Comparison of ENCODE assay signal across 14 cellular contexts in genomic region chrX:40671126-40671525, GRCh38. TPM values are rescaled to one million over a fixed set of nuclear protein-coding genes. Genes with fewer than 3 reads are reported as not detected.
"Had no signal": no experiment of that assay in that cellular context is flagged by ENCODE, and none has a peak within 500 bp of the region (broad histone marks: within the 10 kb centered on the region; RNA-seq: fewer than 3 reads in every experiment).

No MANE protein-coding gene starts in this region.

- H3K27me3 ChIP-seq: ascending aorta, ovary, upper lobe of left lung had no signal

- ATAC-seq: activated T-cell treated with anti-CD3 and anti-CD28 coated beads, Interleukin-2, amount 50 U/mL, for 72 hours had no signal

- H3K4me3 ChIP-seq: ascending aorta, coronary artery, ovary, upper lobe of left lung had no signal

- DNase-seq: activated CD4-positive, alpha-beta memory T cell treated with anti-CD3 and anti-CD28 coated beads for 36 hours; activated CD4-positive, alpha-beta T cell treated with anti-CD3 and anti-CD28 coated beads for 1 hour; activated gamma-delta T cell treated with Interleukin-2 at 50 U/mL for 16 hours; activated naive CD8-positive, alpha-beta T cell treated with anti-CD3 and anti-CD28 coated beads, Interleukin-2, amount 10 ng/mL, durations not matched to agents 7 days and 5 days; activated T-cell treated with anti-CD3 and anti-CD28 coated beads, Interleukin-2, amount 50 U/mL, for 72 hours; effector CD8-positive, alpha-beta T cell; ovary; SIG-M5; stimulated activated naive CD4-positive, alpha-beta T cell; upper lobe of left lung had no signal

- H3K27ac ChIP-seq: ascending aorta, coronary artery, epithelial cell of prostate, ovary, upper lobe of left lung had no signal

- H3K4me1 ChIP-seq: ascending aorta, upper lobe of left lung had no signal

- H3K9me3 ChIP-seq: ascending aorta, ovary, upper lobe of left lung had no signal

- H3K36me3 ChIP-seq: ovary had no signal

RNA-seq across cellular contexts. Expression of gene MPC1L, which starts 47.9 kb away (rescaled TPM):
- total RNA-seq: activated CD4-positive, alpha-beta memory T cell treated with anti-CD3 and anti-CD28 coated beads for 36 hours; activated naive CD8-positive, alpha-beta T cell treated with anti-CD3 and anti-CD28 coated beads, Interleukin-2, amount 10 ng/mL, durations not matched to agents 7 days and 5 days; activated T-cell treated with anti-CD3 and anti-CD28 coated beads, Interleukin-2, amount 50 U/mL, for 72 hours; ascending aorta; ovary; T-helper 2 cell treated with Interferon-gamma antibody and Interleukin-4, amounts not matched to agents 100 ng/mL and 5 ng/mL, for 36 hours; upper lobe of left lung had no signal
